In genomic region chr3:182486459-182486858, GRCh38 we compare ENCODE assay signal across 17 cellular contexts.
A peak's percentile ranks its signal among the peaks of the same experiment; 100 is the strongest.
DNase-seq lines count a peak whose midpoint lies in the region; ATAC-seq and TF ChIP-seq lines count a peak whose summit lies in the region.
"Had no signal": no experiment of that assay in that cellular context is flagged by ENCODE, and none has a peak within 500 bp of the region (broad histone marks: within the 10 kb centered on the region; RNA-seq: fewer than 3 reads in every experiment).

No MANE protein-coding gene starts in this region.

- no peaks in the 10 kb centered on the region for H3K9me2 ChIP-seq in GM23248 (ENCODE audit: insufficient read depth)

- no peak overlapping the region for H3K9ac ChIP-seq in GM23248

- WGBS in GM23248 (ENCODE audit: low coverage in 1 of 2, low lambda C conversion rate in 2 of 2, missing lambda C conversion rate in 2 of 2), 2 experiments, result 7 to 14% methylated on average over 4 of the region's 4 CpGs

- H3F3A ChIP-seq in GM23248 (ENCODE audit: insufficient read depth), result no peaks in the 10 kb centered on the region

- no peak overlapping the region for H3K4me3 ChIP-seq in SJSA1
- no peak overlapping the region for H3K4me3 ChIP-seq in GM23248
- H3K4me3 ChIP-seq in WERI-Rb-1 (ENCODE audit: low read depth, low read length), result no peak overlapping the region

- in situ Hi-C loops in GM23248 (cut with MboI), result no loop called here

- TF ChIP-seq CTCF in WERI-Rb-1 (IDR thresholded peaks at IDR 0.05; ENCODE audit: low read depth, low read length), result no peak

- no peaks in the 10 kb centered on the region for H4K20me1 ChIP-seq in GM23248 (ENCODE audit: insufficient read depth)

- ATAC-seq in GM18868 (IDR thresholded peaks at IDR 0.05; ENCODE audit: unreplicated experiment) (peak; percentile 59), left colon (peak; percentile 52)
- ATAC-seq: activated CD8-positive, alpha-beta memory T cell treated with anti-CD3 and anti-CD28 coated beads, Interleukin-2, amount 10 ng/mL, durations not matched to agents 7 days and 5 days had no signal

- no peaks in the 10 kb centered on the region for H3K36me3 ChIP-seq in SJSA1
- no peaks in the 10 kb centered on the region for H3K36me3 ChIP-seq in GM23248 (ENCODE audit: low read depth)
- no peaks in the 10 kb centered on the region for H3K36me3 ChIP-seq in WERI-Rb-1

- no peak overlapping the region for H3K4me2 ChIP-seq in GM23248 (ENCODE audit: unreplicated experiment)

- H3K27ac ChIP-seq in SJSA1, result peak overlapping the region; percentile 75
- H3K27ac ChIP-seq in GM23248, result no peak overlapping the region
- no peak overlapping the region for H3K27ac ChIP-seq in WERI-Rb-1

- H3K79me2 ChIP-seq in GM23248 (ENCODE audit: insufficient read depth), result no peaks in the 10 kb centered on the region

- DNase-seq in NCI-H2081 (lab: John Stamatoyannopoulos, UW) (peak; percentile 72 to 84), SJSA1 (ENCODE audit: low read depth in 1 of 2, low spot score in 2 of 2) (peak in 1 of 2 experiments; percentile 44), left colon (no peak), GM23248 (no peak), WERI-Rb-1 (no peak), NCI-H146 (lab: John Stamatoyannopoulos, UW) (no peak)
- DNase-seq: activated CD4-positive, alpha-beta T cell treated with anti-CD3 and anti-CD28 coated beads, Interleukin-2, amount 10 ng/mL, durations not matched to agents 7 days and 5 days; activated CD8-positive, alpha-beta memory T cell treated with anti-CD3 and anti-CD28 coated beads, Interleukin-2, amount 10 ng/mL, durations not matched to agents 7 days and 5 days; activated naive CD4-positive, alpha-beta T cell treated with anti-CD3 and anti-CD28 coated beads, Interleukin-2, amount 50 U/mL, for 16 hours; CD4-positive, alpha-beta T cell; cortex of kidney; GDM1; GOT3; NCI-H1436 treated with DMSO at 0.1 percent for 48 hours; stimulated activated CD8-positive, alpha-beta memory T cell treated with anti-CD3 and anti-CD28 coated beads, Interleukin-4, amount 100 ng/mL, for 48 hours; trophoblast cell had no signal

- H3K4me1 ChIP-seq in SJSA1 (replicated peaks) (peaks cover 24% of the 10 kb centered on the region), GM23248 (ENCODE audit: insufficient read depth) (no peaks in the 10 kb centered on the region)

- H3K27me3 ChIP-seq in SJSA1 (replicated peaks) (no peaks in the 10 kb centered on the region), GM23248 (replicated peaks; ENCODE audit: insufficient read depth) (no peaks in the 10 kb centered on the region), WERI-Rb-1 (ENCODE audit: insufficient read depth, low read depth, severe bottlenecking) (peaks cover 84% of the 10 kb centered on the region)

- H2AFZ ChIP-seq in GM23248, result no peak overlapping the region

- H3K9me3 ChIP-seq in SJSA1 (replicated peaks), result no peaks in the 10 kb centered on the region
- H3K9me3 ChIP-seq in GM23248 (ENCODE audit: low read depth), result no peaks in the 10 kb centered on the region
- peaks cover 2% of the 10 kb centered on the region for H3K9me3 ChIP-seq in WERI-Rb-1 (ENCODE audit: severe bottlenecking)

- intact Hi-C loops in left colon (cut with DNase I, micrococcal nuclease), result no loop called here

Comparison
In these comparisons a context has a peak if more than half of its experiments do, and no peak if none do; other contexts are left out.
1. DNase-seq: peak in NCI-H2081 (2 of 2); none in left colon (0 of 2), GM23248 (single experiment), WERI-Rb-1 (single experiment) and NCI-H146 (single experiment).